ENCODE assay signal across 13 cellular contexts in the genomic region with DNA sequence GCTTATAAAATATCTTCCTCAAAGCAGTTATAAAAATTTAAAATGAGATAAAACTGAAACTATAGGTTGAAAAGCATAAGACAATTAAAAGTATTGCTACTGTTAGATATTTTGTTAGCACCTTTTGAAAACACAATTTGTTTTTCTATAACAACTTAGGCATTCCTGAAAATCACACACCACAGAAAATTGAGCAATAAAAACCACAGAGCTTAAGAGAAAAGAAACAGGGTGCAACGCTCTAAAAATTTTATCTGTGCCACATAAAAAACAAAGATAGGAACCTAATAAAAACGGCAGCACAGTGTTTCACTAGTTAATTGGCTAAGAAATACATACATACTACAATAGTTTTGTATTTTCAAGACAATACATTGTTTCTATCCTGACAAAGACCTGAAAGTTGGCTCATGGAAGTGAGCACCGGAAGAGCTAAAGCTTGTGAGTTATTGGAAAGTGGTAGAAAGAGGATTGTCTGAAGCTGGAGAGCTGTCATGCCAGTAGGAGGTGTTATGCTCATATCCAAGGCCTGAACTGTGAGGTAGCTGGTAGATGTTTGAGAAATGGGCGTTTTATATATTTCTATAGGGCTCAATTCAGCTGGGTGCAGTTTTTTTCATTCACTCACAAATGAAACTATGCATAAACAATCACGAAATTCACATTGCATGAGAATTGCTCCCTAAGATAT. TPM values are rescaled to one million over a fixed set of nuclear protein-coding genes. Genes with fewer than 3 reads are reported as not detected.
DNase-seq lines count a peak whose midpoint lies in the region; ATAC-seq and TF ChIP-seq lines count a peak whose summit lies in the region.
"Had no signal": no experiment of that assay in that cellular context is flagged by ENCODE, and none has a peak within 500 bp of the region (broad histone marks: within the 10 kb centered on the region; RNA-seq: fewer than 3 reads in every experiment).

No MANE protein-coding gene starts in this region.

- H3K36me3 ChIP-seq in breast epithelium (no peaks in the 10 kb centered on the region), colonic mucosa (no peaks in the 10 kb centered on the region)

- no peak for TF ChIP-seq POLR2A in breast epithelium (IDR thresholded peaks at IDR 0.05)

- H3K4me3 ChIP-seq in breast epithelium (no peak overlapping the region), epithelial cell of proximal tubule (ENCODE audit: low read depth, low read length) (no peak overlapping the region), colonic mucosa (no peak overlapping the region)
- H3K4me3 ChIP-seq: smooth muscle cell had no signal

- DNase-seq in MCF 10A (ENCODE audit: unreplicated experiment) (peak; percentile 79), breast epithelium (ENCODE audit: low spot score in 2 of 2) (no peak), NCI-H146 treated with DMSO at 0.1 percent for 48 hours (lab: John Stamatoyannopoulos, UW; ENCODE audit: unreplicated experiment) (peak; percentile 5), epithelial cell of proximal tubule (ENCODE audit: low read depth) (no peak), colonic mucosa (no peak), hepatic stellate cell (ENCODE audit: low spot score) (no peak)
- DNase-seq: activated naive CD4-positive, alpha-beta T cell treated with anti-CD3 and anti-CD28 coated beads for 36 hours; effector memory CD4-positive, alpha-beta T cell; stimulated activated naive CD8-positive, alpha-beta T cell treated with anti-CD3 and anti-CD28 coated beads, Interleukin-15, amount 100 ng/mL, for 72 hours had no signal

- CTCF ChIA-PET in MCF 10A (lab: Yijun Ruan, JAX), result interaction anchor here (0.7 to 1.9 kb wide), 14 partner anchors 9 to 579 kb away, joined by 3 to 7 read pairs (median 3); no protein-coding TSS in a partner anchor

- H3K9ac ChIP-seq in colonic mucosa (ENCODE audit: low read depth in 2 of 2, low read length in 2 of 2), result no peak overlapping the region

- TF ChIP-seq CTCF in MCF 10A (IDR thresholded peaks at IDR 0.05; ENCODE audit: unreplicated experiment) (peak; percentile 62), breast epithelium (IDR thresholded peaks at IDR 0.05) (no peak), epithelial cell of proximal tubule (conservative IDR thresholded peaks at IDR 0.05; ENCODE audit: low read depth, low read length) (peak; percentile 37), colonic mucosa (IDR thresholded peaks at IDR 0.05) (no peak)

- H3K9me3 Mint-ChIP-seq in MCF 10A (ENCODE audit: unreplicated experiment), result no peaks in the 10 kb centered on the region
- H3K9me3 Mint-ChIP-seq: activated naive CD4-positive, alpha-beta T cell treated with anti-CD3 and anti-CD28 coated beads for 36 hours; memory B cell had no signal

- H3K4me1 ChIP-seq in breast epithelium (no peaks in the 10 kb centered on the region), colonic mucosa (no peaks in the 10 kb centered on the region)

- no peaks in the 10 kb centered on the region for H3K27me3 Mint-ChIP-seq in MCF 10A (ENCODE audit: insufficient read depth, unreplicated experiment)
- H3K27me3 Mint-ChIP-seq: stimulated activated naive CD8-positive, alpha-beta T cell treated with anti-CD3 and anti-CD28 coated beads, Interleukin-15, amount 100 ng/mL, for 72 hours had no signal

- no peaks in the 10 kb centered on the region for H3K9me3 ChIP-seq in breast epithelium
- no peaks in the 10 kb centered on the region for H3K9me3 ChIP-seq in colonic mucosa

- H3K27ac ChIP-seq in breast epithelium (no peak overlapping the region), colonic mucosa (no peak overlapping the region)

- intact Hi-C loops in MCF 10A (cut with micrococcal nuclease) (loop anchor here (1.0 to 5.0 kb wide), 3 partner anchors 96 to 189 kb away; no protein-coding TSS in a partner anchor), breast epithelium (cut with DNase I; ENCODE audit: low total_unique reads) (no loop called here), colonic mucosa (cut with DNase I) (no loop called here)

- H3K36me3 Mint-ChIP-seq in MCF 10A (ENCODE audit: insufficient read depth, unreplicated experiment), result no peaks in the 10 kb centered on the region
- H3K36me3 Mint-ChIP-seq: memory B cell had no signal

- peak overlapping the region; percentile 37 for H3K27ac Mint-ChIP-seq in MCF 10A (ENCODE audit: low read depth, unreplicated experiment)
- H3K27ac Mint-ChIP-seq: activated naive CD4-positive, alpha-beta T cell treated with anti-CD3 and anti-CD28 coated beads for 36 hours; memory B cell; stimulated activated naive CD8-positive, alpha-beta T cell treated with anti-CD3 and anti-CD28 coated beads, Interleukin-15, amount 100 ng/mL, for 72 hours had no signal

- H3K27me3 ChIP-seq in breast epithelium, result no peaks in the 10 kb centered on the region
- H3K27me3 ChIP-seq in colonic mucosa, result no peaks in the 10 kb centered on the region

- ATAC-seq in activated CD4-positive, CD25-positive, alpha-beta regulatory T cell treated with anti-CD3 and anti-CD28 coated beads, Interleukin-2, amount 50 U/mL, for 24 hours, result no peak
- no peak for ATAC-seq in HG03175 (IDR thresholded peaks at IDR 0.05; ENCODE audit: unreplicated experiment)
- ATAC-seq: stimulated activated naive CD8-positive, alpha-beta T cell treated with anti-CD3 and anti-CD28 coated beads, Interleukin-15, amount 100 ng/mL, for 72 hours had no signal

- peak overlapping the region; percentile 0 for H3K4me3 Mint-ChIP-seq in MCF 10A (ENCODE audit: unreplicated experiment)
- H3K4me3 Mint-ChIP-seq: activated naive CD4-positive, alpha-beta T cell treated with anti-CD3 and anti-CD28 coated beads for 36 hours; memory B cell; stimulated activated naive CD8-positive, alpha-beta T cell treated with anti-CD3 and anti-CD28 coated beads, Interleukin-15, amount 100 ng/mL, for 72 hours had no signal

- TSS peak; percentile 99 for BruUV-seq in MCF 10A (replicated peaks; lab: Mats Ljungman, UMichigan)

- H3K4me1 Mint-ChIP-seq in MCF 10A (ENCODE audit: insufficient read depth, unreplicated experiment), result peaks cover 15% of the 10 kb centered on the region
- H3K4me1 Mint-ChIP-seq: stimulated activated naive CD8-positive, alpha-beta T cell treated with anti-CD3 and anti-CD28 coated beads, Interleukin-15, amount 100 ng/mL, for 72 hours had no signal

- POLR2A ChIA-PET in MCF 10A (lab: Yijun Ruan, JAX), result interaction anchor here (0.7 to 1.8 kb wide), 4 partner anchors 47 to 208 kb away, joined by 3 to 5 read pairs (median 5); a partner anchor contains a TSS

RNA-seq across cellular contexts. Expression of a gene that starts 45.8 kb away (rescaled TPM):
- total RNA-seq in MCF 10A (2022) (0.42 and 0.61 TPM in 2 replicates), breast epithelium (under 1 TPM in 1 of 3 donors, not detected in 2; 0.16 TPM), epithelial cell of proximal tubule (0.06 and 0.51 TPM in 2 replicates), colonic mucosa (under 1 TPM; 0.10 to 0.24 TPM)
- total RNA-seq: activated naive CD4-positive, alpha-beta T cell treated with anti-CD3 and anti-CD28 coated beads for 36 hours; smooth muscle cell had no signal

Comparison
In these comparisons a context has a peak if more than half of its experiments do, and no peak if none do; other contexts are left out.
1. DNase-seq: peak in MCF 10A (single experiment) and NCI-H146 treated with DMSO at 0.1 percent for 48 hours (single experiment); none in breast epithelium (0 of 2), epithelial cell of proximal tubule (single experiment), colonic mucosa (single experiment) and hepatic stellate cell (single experiment).
2. CTCF ChIP-seq: peak in MCF 10A (single experiment) and epithelial cell of proximal tubule (single experiment); none in breast epithelium (0 of 3) and colonic mucosa (single experiment).